Comparison of ENCODE assay signal across 8 cellular contexts in the genomic region with DNA sequence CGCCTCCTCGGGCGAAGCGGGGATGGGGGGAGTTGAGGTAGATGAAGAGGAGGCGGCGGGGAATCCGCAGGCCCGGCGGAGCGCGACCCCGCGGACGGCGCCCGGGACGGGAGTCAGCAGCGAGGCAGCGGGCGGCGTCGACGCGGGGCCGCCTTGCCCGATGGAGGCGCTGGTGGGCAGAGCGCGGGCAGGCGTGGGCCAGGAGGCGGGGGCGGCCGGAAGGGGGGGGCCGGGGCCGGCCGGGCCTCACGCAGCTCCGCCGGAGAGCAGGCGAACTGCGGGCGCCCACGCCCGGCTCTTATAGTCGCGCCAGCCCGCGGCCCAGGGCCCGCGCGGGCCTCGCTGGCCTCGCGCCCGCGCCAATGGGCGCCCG. TPM values are rescaled to one million over a fixed set of nuclear protein-coding genes. Genes with fewer than 3 reads are reported as not detected.
A peak's percentile ranks its signal among the peaks of the same experiment; 100 is the strongest.
DNase-seq lines count a peak whose midpoint lies in the region; ATAC-seq, FAIRE-seq and TF ChIP-seq lines count a peak whose summit lies in the region.

A gene with protein sequence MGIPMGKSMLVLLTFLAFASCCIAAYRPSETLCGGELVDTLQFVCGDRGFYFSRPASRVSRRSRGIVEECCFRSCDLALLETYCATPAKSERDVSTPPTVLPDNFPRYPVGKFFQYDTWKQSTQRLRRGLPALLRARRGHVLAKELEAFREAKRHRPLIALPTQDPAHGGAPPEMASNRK (minus strand): TSS at position 272 of the 373 bp plus-strand sequence. CDS start 3,866 bp downstream, outside the sequence.

- in situ Hi-C loops in brain microvascular endothelial cell (cut with HindIII; ENCODE audit: low pct_ligation_motif_present, low sequenced_read_pairs): no loop called here

- peaks cover 40% of the 10 kb centered on the region for H3K27me3 ChIP-seq in brain microvascular endothelial cell (replicated peaks)

- intact Hi-C loops in lower leg skin (cut with DNase I; ENCODE audit: low total_unique reads): no loop called here

- H3K4me3 ChIP-seq in brain microvascular endothelial cell (ENCODE audit: low read depth, low read length): peak within 1 kb of the TSS; percentile 22
- no peak within 1 kb of the TSS for H3K4me3 ChIP-seq in lower leg skin (ENCODE audit: low read depth, poor library complexity, severe bottlenecking)

- H3K36me3 ChIP-seq in brain microvascular endothelial cell (replicated peaks): no peaks in the 10 kb centered on the region

- WGBS in lower leg skin, 2 donors: 0% methylated on average over 14 to 45 of the region's 58 CpGs

- no peak for TF ChIP-seq CTCF in brain microvascular endothelial cell (IDR thresholded peaks at IDR 0.05; ENCODE audit: low read depth, low read length, missing control alignments)
- no peak for TF ChIP-seq CTCF in lower leg skin (IDR thresholded peaks at IDR 0.05)

- peak; percentile 34 for DNase-seq in NCI-H2196 (lab: John Stamatoyannopoulos, UW; ENCODE audit: unreplicated experiment)
- no peak for DNase-seq in NCI-H2196 treated with DMSO at 0.1 percent for 48 hours (lab: John Stamatoyannopoulos, UW; ENCODE audit: unreplicated experiment)
- no peak for DNase-seq in brain microvascular endothelial cell
- DNase-seq in left lobe of liver (ENCODE audit: low spot score): no peak
- DNase-seq in lower leg skin (ENCODE audit: low spot score in 2 of 2): no peak
- no peak for DNase-seq in GM19239 (ENCODE audit: insufficient read length, low spot score)
- DNase-seq in CD1c-positive myeloid dendritic cell (ENCODE audit: extremely low spot score): no peak

- peak; percentile 12 for ATAC-seq in left lobe of liver

- H3K27ac ChIP-seq in brain microvascular endothelial cell: no peak within 1 kb of the TSS
- no peak within 1 kb of the TSS for H3K27ac ChIP-seq in temporal lobe (ENCODE audit: low read depth, low read length)

- no peak for TF ChIP-seq POLR2A in lower leg skin (IDR thresholded peaks at IDR 0.05)

- no peak for FAIRE-seq in GM19239 (lab: Jason Lieb, UNC)

RNA-seq across cellular contexts. Expression of the gene that starts here (rescaled TPM):
- total RNA-seq in left lobe of liver (254 TPM), temporal lobe (14.0 TPM), lower leg skin (10 to 100 TPM in 1 of 4 donors, 1 to 10 TPM in 3; 4.5 to 14.7 (median 6.0) TPM)

Comparison
In these comparisons a context has a peak if more than half of its experiments do, and no peak if none do; other contexts are left out.
1. RNA of the gene that starts here (total RNA-seq): 254 TPM in left lobe of liver (single experiment); 14.0 TPM in temporal lobe (single experiment) and 4.5 to 14.7 TPM in lower leg skin; every median in the first group is over 10 times any median in the second.